In the genomic region with DNA sequence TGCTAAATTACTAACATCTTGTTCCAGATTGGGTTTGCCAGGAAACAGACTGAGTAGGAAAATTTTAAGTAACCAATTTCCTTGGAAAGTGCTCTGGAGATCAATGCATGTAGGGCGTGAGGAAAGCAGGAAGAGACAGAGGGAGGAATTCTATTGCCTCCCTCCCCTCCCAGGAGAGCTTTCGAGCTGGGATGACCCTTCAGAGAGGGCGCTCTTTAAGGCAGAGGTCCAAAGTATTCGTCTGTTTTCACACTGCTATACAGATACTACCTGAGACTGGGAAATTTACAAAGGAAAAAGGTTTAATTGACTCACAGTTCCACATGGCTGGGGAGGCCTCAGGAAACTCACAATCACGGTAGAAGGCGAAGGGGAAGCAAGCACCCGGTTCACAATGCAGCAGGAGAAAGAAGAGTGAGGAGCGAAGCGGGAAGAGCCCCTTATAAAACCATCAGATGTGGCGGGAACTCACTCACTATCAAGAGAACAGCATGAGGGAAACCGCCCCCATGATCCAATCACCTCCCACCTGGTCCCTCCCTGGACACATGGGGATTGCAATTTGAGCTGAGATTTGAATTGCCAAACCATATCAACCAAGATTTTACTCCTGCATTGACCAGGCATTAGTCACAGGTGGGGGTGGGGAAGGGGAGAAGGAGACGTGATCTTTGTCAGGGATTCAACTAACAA, we compare ENCODE assay signal across 12 cellular contexts.
"Had no signal": no experiment of that assay in that cellular context is flagged by ENCODE, and none has a peak within 500 bp of the region (broad histone marks: within the 10 kb centered on the region; RNA-seq: fewer than 3 reads in every experiment).

No MANE protein-coding gene starts in this region.

- DNase-seq: colonic mucosa; effector CD4-positive, alpha-beta T cell; foreskin melanocyte; head of caudate nucleus; mucosa of descending colon; naive thymus-derived CD8-positive, alpha-beta T cell; sigmoid colon; stimulated activated naive CD4-positive, alpha-beta T cell; trophoblast cell had no signal

- H3K36me3 Mint-ChIP-seq: naive thymus-derived CD8-positive, alpha-beta T cell had no signal

- H3K4me1 ChIP-seq: colonic mucosa, right atrium auricular region, sigmoid colon had no signal

- H3K9me3 ChIP-seq: colonic mucosa, mucosa of descending colon, right atrium auricular region, sigmoid colon had no signal

- H3K4me3 ChIP-seq: colonic mucosa, hepatocyte, mucosa of descending colon, right atrium auricular region, sigmoid colon, skin epidermis had no signal

- H3K4me1 Mint-ChIP-seq: naive thymus-derived CD8-positive, alpha-beta T cell had no signal

- H3K27me3 Mint-ChIP-seq: naive thymus-derived CD8-positive, alpha-beta T cell had no signal

- H2AFZ ChIP-seq: hepatocyte had no signal

- H3K27ac Mint-ChIP-seq: naive thymus-derived CD8-positive, alpha-beta T cell had no signal

- H3K79me2 ChIP-seq: hepatocyte had no signal

- H3K4me2 ChIP-seq: hepatocyte had no signal

- H3K36me3 ChIP-seq: colonic mucosa, right atrium auricular region, sigmoid colon had no signal

- H3K4me3 Mint-ChIP-seq: naive thymus-derived CD8-positive, alpha-beta T cell had no signal

- H3K27me3 ChIP-seq: colonic mucosa, hepatocyte, right atrium auricular region, sigmoid colon had no signal

- ATAC-seq: mucosa of descending colon; naive thymus-derived CD8-positive, alpha-beta T cell had no signal

- H3K27ac ChIP-seq: colonic mucosa, hepatocyte, right atrium auricular region, sigmoid colon, skin epidermis had no signal
